In the genomic region with DNA sequence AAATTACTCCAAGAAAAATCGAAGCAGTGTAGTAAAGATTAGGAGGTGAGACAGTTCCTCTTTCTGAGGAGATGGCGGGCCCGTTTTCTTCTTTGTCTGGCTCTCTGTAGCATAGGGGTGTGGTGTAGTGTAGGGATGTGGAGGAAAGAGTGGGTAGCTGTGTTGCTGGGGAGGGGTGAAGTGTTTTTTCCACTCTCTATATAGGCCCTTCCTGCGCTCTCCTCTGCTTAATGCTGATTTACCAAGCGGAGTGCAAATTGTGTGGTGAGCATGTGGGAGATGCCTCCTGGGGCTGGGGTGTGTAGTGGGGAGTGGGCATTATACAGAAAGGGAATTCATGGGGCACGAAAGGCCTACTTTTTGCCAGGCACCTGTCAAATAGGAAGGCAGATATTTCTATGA, we compare ENCODE assay signal across 9 cellular contexts.
DNase-seq lines count a peak whose midpoint lies in the region; ATAC-seq and TF ChIP-seq lines count a peak whose summit lies in the region.
"Had no signal": no experiment of that assay in that cellular context is flagged by ENCODE, and none has a peak within 500 bp of the region (broad histone marks: within the 10 kb centered on the region; RNA-seq: fewer than 3 reads in every experiment).

No MANE protein-coding gene starts in this region.

- H3K4me1 ChIP-seq in DOHH2 (ENCODE audit: control insufficient read depth, low read length): peaks cover 90% of the 10 kb centered on the region
- H3K4me1 ChIP-seq in mucosa of rectum (ENCODE audit: control insufficient read depth in 2 of 2, insufficient read depth in 2 of 2, low read length in 2 of 2): peaks cover 2 to 4% of the 10 kb centered on the region in 2 donors

- intact Hi-C loops in dorsolateral prefrontal cortex (cut with DNase I): no loop called here

- H3K4me1 Mint-ChIP-seq in activated CD4-positive, alpha-beta T cell treated with anti-CD3 and anti-CD28 coated beads, Interleukin-2, amount 10 ng/mL, durations not matched to agents 7 days and 5 days: peaks cover 70% of the 10 kb centered on the region

- peaks cover 67% of the 10 kb centered on the region for H3F3A ChIP-seq in DOHH2 (ENCODE audit: control insufficient read depth, insufficient read depth)

- H3K9me3 ChIP-seq in DOHH2 (ENCODE audit: control insufficient read depth, insufficient read depth, low read length) (no peaks in the 10 kb centered on the region), mucosa of rectum (ENCODE audit: control insufficient read depth in 2 of 2, low read length in 2 of 2) (no peaks in the 10 kb centered on the region)

- no peaks in the 10 kb centered on the region for H3K27me3 ChIP-seq in DOHH2 (ENCODE audit: control insufficient read depth, low read length)
- H3K27me3 ChIP-seq in mucosa of rectum (ENCODE audit: control insufficient read depth in 2 of 2, insufficient read depth in 2 of 2, low read length in 2 of 2): no peaks in the 10 kb centered on the region
- H3K27me3 ChIP-seq in dorsolateral prefrontal cortex: no peaks in the 10 kb centered on the region

- peaks cover 54% of the 10 kb centered on the region for H3K36me3 Mint-ChIP-seq in activated CD4-positive, alpha-beta T cell treated with anti-CD3 and anti-CD28 coated beads, Interleukin-2, amount 10 ng/mL, durations not matched to agents 7 days and 5 days (ENCODE audit: low read depth)

- peaks cover 10% of the 10 kb centered on the region for H3K9me3 Mint-ChIP-seq in activated CD4-positive, alpha-beta T cell treated with anti-CD3 and anti-CD28 coated beads, Interleukin-2, amount 10 ng/mL, durations not matched to agents 7 days and 5 days

- no peaks in the 10 kb centered on the region for H3K9me2 ChIP-seq in DOHH2 (replicated peaks; ENCODE audit: control insufficient read depth, low read length)

- peaks cover 12% of the 10 kb centered on the region for H4K20me1 ChIP-seq in DOHH2 (ENCODE audit: control insufficient read depth, insufficient read depth, low read depth, low read length)

- H3K4me2 ChIP-seq in DOHH2 (ENCODE audit: low read length): peak overlapping the region; percentile 87

- peak; percentile 37 for ATAC-seq in HG02678 (IDR thresholded peaks at IDR 0.05; ENCODE audit: unreplicated experiment)
- ATAC-seq: Panc1 had no signal

- H3K27ac ChIP-seq in DOHH2 (ENCODE audit: low read depth, low read length): peak overlapping the region; percentile 98
- peak overlapping the region; percentile 45 to 50 for H3K27ac ChIP-seq in mucosa of rectum (ENCODE audit: low read depth in 2 of 2, low read length in 2 of 2)
- peak overlapping the region in 21 of 59 donors; percentile 1 to 69 (median 21) for H3K27ac ChIP-seq in dorsolateral prefrontal cortex

- H3K9ac ChIP-seq in mucosa of rectum (ENCODE audit: low read depth in 1 of 2, low read length in 2 of 2): peak overlapping the region in 1 of 2 donors; percentile 20

- peaks cover 81% of the 10 kb centered on the region for H3K36me3 ChIP-seq in DOHH2 (ENCODE audit: control insufficient read depth, low read length)
- no peaks in the 10 kb centered on the region for H3K36me3 ChIP-seq in mucosa of rectum (ENCODE audit: control insufficient read depth in 2 of 2, insufficient read depth in 2 of 2, low read length in 2 of 2)

- TF ChIP-seq CTCF in DOHH2 (IDR thresholded peaks at IDR 0.05; ENCODE audit: low read depth, low read length, poor library complexity, severe bottlenecking): no peak
- no peak for TF ChIP-seq CTCF in dorsolateral prefrontal cortex (IDR thresholded peaks at IDR 0.05 in 54 of 56, conservative IDR thresholded peaks at IDR 0.05 in 2 of 56; ENCODE audit: low read depth in 1 of 56, partially characterized antibody in 56 of 56)

- peaks cover 91% of the 10 kb centered on the region for H3K79me2 ChIP-seq in DOHH2 (ENCODE audit: control insufficient read depth, low read length)

- peak overlapping the region; percentile 97 for H3K27ac Mint-ChIP-seq in activated CD4-positive, alpha-beta T cell treated with anti-CD3 and anti-CD28 coated beads, Interleukin-2, amount 10 ng/mL, durations not matched to agents 7 days and 5 days

- H3K4me3 Mint-ChIP-seq in activated CD4-positive, alpha-beta T cell treated with anti-CD3 and anti-CD28 coated beads, Interleukin-2, amount 10 ng/mL, durations not matched to agents 7 days and 5 days: peak overlapping the region; percentile 85

- no peaks in the 10 kb centered on the region for H3K27me3 Mint-ChIP-seq in activated CD4-positive, alpha-beta T cell treated with anti-CD3 and anti-CD28 coated beads, Interleukin-2, amount 10 ng/mL, durations not matched to agents 7 days and 5 days

- POLR2A ChIA-PET in activated CD4-positive, alpha-beta T cell treated with anti-CD3 and anti-CD28 coated beads, Interleukin-2, amount 10 ng/mL, durations not matched to agents 7 days and 5 days (lab: Charles Lee): no interaction called here

- H3K4me3 ChIP-seq in DOHH2 (ENCODE audit: low read length): peak overlapping the region; percentile 72
- H3K4me3 ChIP-seq in mucosa of rectum (ENCODE audit: low read length in 2 of 2): peak overlapping the region in 1 of 2 donors; percentile 32
- peak overlapping the region in 21 of 59 donors; percentile 0 to 49 (median 23) for H3K4me3 ChIP-seq in dorsolateral prefrontal cortex

- peak; percentile 67 for DNase-seq in activated CD4-positive, alpha-beta T cell treated with anti-CD3 and anti-CD28 coated beads, Interleukin-2, amount 10 ng/mL, durations not matched to agents 7 days and 5 days
- DNase-seq in dorsolateral prefrontal cortex (no peak), DMS79 (lab: John Stamatoyannopoulos, UW) (no peak), anterior cingulate cortex (lab: John Stamatoyannopoulos, UW) (no peak), dermis blood vessel endothelial cell (no peak)

- CTCF ChIA-PET in activated CD4-positive, alpha-beta T cell treated with anti-CD3 and anti-CD28 coated beads, Interleukin-2, amount 10 ng/mL, durations not matched to agents 7 days and 5 days (lab: Charles Lee): interaction anchor here (0.6 to 1.2 kb wide), 8 partner anchors 9 to 414 kb away, joined by 3 to 5 read pairs (median 3); no protein-coding TSS in a partner anchor
